Comparison of ENCODE assay signal across 1 cellular context in genomic region chr6:154995241-154996162, GRCh38.
TF ChIP-seq lines count a peak whose summit lies in the region.

Gene TIAM2, plus strand, starts transcription at chr6:154995315. Its CDS starts 133,909 bp downstream, at chr6:155129224.

TF ChIP-seq in HepG2, 621 proteins besides CTCF, POLR2A, EP300 and RAD21 (continued from another document and continues in another):
- TF ChIP-seq ZNF784 (CRISPR knock-in tag; IDR thresholded peaks at IDR 0.05; ENCODE audit: borderline replicate concordance) (no peak), PTBP1 (IDR thresholded peaks at IDR 0.05; ENCODE audit: low read depth, low read length, poor library complexity, severe bottlenecking) (no peak), ZNF407 (CRISPR knock-in tag; IDR thresholded peaks at IDR 0.05; ENCODE audit: not compliant biosample characterization) (peak; percentile 21), CENPX (CRISPR knock-in tag; IDR thresholded peaks at IDR 0.05) (no peak), POLR2G (IDR thresholded peaks at IDR 0.05; ENCODE audit: low read depth, low read length) (0 out of 2 replicates have a peak, but pooled peaks have one; percentile 36), EEA1 (CRISPR knock-in tag; IDR thresholded peaks at IDR 0.05; ENCODE audit: borderline replicate concordance) (peak; percentile 36; the same call in 1 of the 2 replicates), FOXJ3 (CRISPR knock-in tag; IDR thresholded peaks at IDR 0.05; ENCODE audit: borderline replicate concordance) (no peak), TAF15 (IDR thresholded peaks at IDR 0.05; ENCODE audit: low read depth, low read length, poor library complexity, severe bottlenecking) (no peak), ZNF670 (CRISPR knock-in tag; IDR thresholded peaks at IDR 0.05; ENCODE audit: borderline replicate concordance) (no peak), ARNTL (CRISPR knock-in tag; IDR thresholded peaks at IDR 0.05) (no peak), HMGA1 (CRISPR knock-in tag; conservative IDR thresholded peaks at IDR 0.05) (no peak), ZNF343 (CRISPR knock-in tag; IDR thresholded peaks at IDR 0.05) (no peak), TEAD3 (CRISPR knock-in tag; optimal IDR thresholded peaks at IDR 0.05; ENCODE audit: borderline replicate concordance) (no peak), MTF2 (CRISPR knock-in tag; IDR thresholded peaks at IDR 0.05; ENCODE audit: borderline replicate concordance) (peak; percentile 86), ZIK1 (CRISPR knock-in tag; IDR thresholded peaks at IDR 0.05; ENCODE audit: borderline replicate concordance, low read depth) (no peak), E2F1 (CRISPR knock-in tag; IDR thresholded peaks at IDR 0.05) (no peak), E2F5 (CRISPR knock-in tag; conservative IDR thresholded peaks at IDR 0.05) (no peak), ZNF839 (CRISPR knock-in tag; IDR thresholded peaks at IDR 0.05; ENCODE audit: borderline replicate concordance) (peak; percentile 65; the same call in 1 of the 2 replicates), ZNF766 (CRISPR knock-in tag; IDR thresholded peaks at IDR 0.05; ENCODE audit: borderline replicate concordance) (no peak), ZNF704 (CRISPR knock-in tag; IDR thresholded peaks at IDR 0.05; ENCODE audit: borderline replicate concordance) (peak; percentile 88; the same call in 1 of the 2 replicates), ZNF513 (CRISPR knock-in tag; conservative IDR thresholded peaks at IDR 0.05) (no peak), ASH2L (IDR thresholded peaks at IDR 0.05; ENCODE audit: insufficient read length, low read depth, low read length) (no peak), ZBTB1 (CRISPR knock-in tag; IDR thresholded peaks at IDR 0.05; ENCODE audit: borderline replicate concordance) (no peak), SAP130 (CRISPR knock-in tag; IDR thresholded peaks at IDR 0.05; ENCODE audit: low read depth) (0 out of 2 replicates have a peak, but pooled peaks have one; percentile 7), ZNF264 (CRISPR knock-in tag; IDR thresholded peaks at IDR 0.05) (no peak), MXD1 (CRISPR knock-in tag; IDR thresholded peaks at IDR 0.05) (0 out of 2 replicates have a peak, but pooled peaks have one; percentile 11), ZNF572 (CRISPR knock-in tag; IDR thresholded peaks at IDR 0.05) (peak; percentile 66; the same call in 1 of the 2 replicates), MLX (CRISPR knock-in tag; IDR thresholded peaks at IDR 0.05) (no peak), TIGD3 (CRISPR knock-in tag; IDR thresholded peaks at IDR 0.05; ENCODE audit: borderline replicate concordance) (no peak), CBX1 (IDR thresholded peaks at IDR 0.05; ENCODE audit: low read depth) (no peak), ZNF607 (CRISPR knock-in tag; IDR thresholded peaks at IDR 0.05; ENCODE audit: borderline replicate concordance) (no peak), TFAP4 (IDR thresholded peaks at IDR 0.05; ENCODE audit: borderline replicate concordance, low read depth) (no peak), MZF1 (CRISPR knock-in tag; IDR thresholded peaks at IDR 0.05; ENCODE audit: borderline replicate concordance) (0 out of 2 replicates have a peak, but pooled peaks have one; percentile 49), NKX3-1 (CRISPR knock-in tag; IDR thresholded peaks at IDR 0.05) (0 out of 2 replicates have a peak, but pooled peaks have one; percentile 14), ZNF557 (CRISPR knock-in tag; IDR thresholded peaks at IDR 0.05) (0 out of 2 replicates have a peak, but pooled peaks have one; percentile 35), ZNF501 (CRISPR knock-in tag; IDR thresholded peaks at IDR 0.05) (0 out of 2 replicates have a peak, but pooled peaks have one; percentile 40), ZFP36L1 (CRISPR knock-in tag; IDR thresholded peaks at IDR 0.05) (no peak), NFYB (CRISPR knock-in tag; IDR thresholded peaks at IDR 0.05) (no peak), ZNF296 (CRISPR knock-in tag; conservative IDR thresholded peaks at IDR 0.05) (no peak), SNAI1 (CRISPR knock-in tag; IDR thresholded peaks at IDR 0.05; ENCODE audit: borderline replicate concordance) (0 out of 2 replicates have a peak, but pooled peaks have one; percentile 54), HNRNPLL (IDR thresholded peaks at IDR 0.05; ENCODE audit: low read depth, low read length, poor library complexity, severe bottlenecking) (no peak), ZNF83 (CRISPR knock-in tag; IDR thresholded peaks at IDR 0.05; ENCODE audit: borderline replicate concordance) (no peak), FOXO4 (CRISPR knock-in tag; conservative IDR thresholded peaks at IDR 0.05) (no peak), ZZZ3 (CRISPR knock-in tag; IDR thresholded peaks at IDR 0.05; ENCODE audit: borderline replicate concordance) (no peak)
